1 cellular context compared by ENCODE assay signal in genomic region chr6:41704656-41705328, GRCh38.
TF ChIP-seq lines count a peak whose summit lies in the region.

No MANE protein-coding gene starts in this region.

TF ChIP-seq in HEK293, 187 proteins besides CTCF, POLR2A, EP300 and RAD21 (continued from another document):
- no peak for TF ChIP-seq ZBTB11 (tag by site-specific recombination; conservative IDR thresholded peaks at IDR 0.05; ENCODE audit: low read depth)
